11 cellular contexts compared by ENCODE assay signal in genomic region chr1:202084791-202085681, GRCh38. TPM values are rescaled to one million over a fixed set of nuclear protein-coding genes. Genes with fewer than 3 reads are reported as not detected.
DNase-seq lines count a peak whose midpoint lies in the region; ATAC-seq and TF ChIP-seq lines count a peak whose summit lies in the region.
"Had no signal": no experiment of that assay in that cellular context is flagged by ENCODE, and none has a peak within 500 bp of the region (broad histone marks: within the 10 kb centered on the region; RNA-seq: fewer than 3 reads in every experiment).

No MANE protein-coding gene starts in this region.

- CTCF ChIA-PET in A673 (lab: Charles Lee) = no interaction called here

- no peak overlapping the region for H3K4me3 Mint-ChIP-seq in activated T-helper 17 cell treated with anti-CD3 and anti-CD28 coated beads, Interleukin-2, amount 50 U/mL, for 72 hours

- TF ChIP-seq CTCF in right atrium auricular region (IDR thresholded peaks at IDR 0.05) = no peak
- TF ChIP-seq CTCF in lower lobe of right lung (IDR thresholded peaks at IDR 0.05) = no peak
- TF ChIP-seq CTCF in tibial artery (IDR thresholded peaks at IDR 0.05) = no peak
- no peak for TF ChIP-seq CTCF in A673 (conservative IDR thresholded peaks at IDR 0.05; ENCODE audit: low read depth, low read length)

- H3K36me3 ChIP-seq in right atrium auricular region = no peaks in the 10 kb centered on the region
- H3K36me3 ChIP-seq in lower lobe of right lung = no peaks in the 10 kb centered on the region
- no peaks in the 10 kb centered on the region for H3K36me3 ChIP-seq in tibial artery
- no peaks in the 10 kb centered on the region for H3K36me3 ChIP-seq in A673 (ENCODE audit: insufficient read depth, low read length, poor library complexity, severe bottlenecking)

- peak overlapping the region; percentile 61 for H3K27ac Mint-ChIP-seq in activated T-helper 17 cell treated with anti-CD3 and anti-CD28 coated beads, Interleukin-2, amount 50 U/mL, for 72 hours

- H3K4me1 ChIP-seq in right atrium auricular region (peaks cover 0 to 23% of the 10 kb centered on the region in 2 donors), lower lobe of right lung (no peaks in the 10 kb centered on the region), tibial artery (peaks cover 0 to 34% (median 2%) of the 10 kb centered on the region in 4 donors), A673 (ENCODE audit: insufficient read depth, low read length, poor library complexity, severe bottlenecking) (no peaks in the 10 kb centered on the region)

- BruUV-seq in A673 (replicated peaks; lab: Mats Ljungman, UMichigan) = no TSS peak

- ATAC-seq in Right ventricle myocardium inferior (peak; percentile 23), lower lobe of right lung (peak; percentile 33 to 54), GM19455 (IDR thresholded peaks at IDR 0.05; ENCODE audit: unreplicated experiment) (no peak), GM18502 (IDR thresholded peaks at IDR 0.05; ENCODE audit: poor library complexity, unreplicated experiment) (no peak)
- no peak for ATAC-seq in activated T-helper 17 cell treated with anti-CD3 and anti-CD28 coated beads, Interleukin-2, amount 50 U/mL, for 72 hours (replicated peaks)

- H3K9me3 Mint-ChIP-seq in activated T-helper 17 cell treated with anti-CD3 and anti-CD28 coated beads, Interleukin-2, amount 50 U/mL, for 72 hours = no peaks in the 10 kb centered on the region

- intact Hi-C loops in Right ventricle myocardium inferior (cut with DNase I) (no loop called here), lower lobe of right lung (cut with DNase I) (no loop called here), tibial artery (cut with DNase I; ENCODE audit: low total_unique reads) (no loop called here), A673 (cut with micrococcal nuclease; ENCODE audit: unreplicated experiment) (no loop called here)

- H3K27me3 ChIP-seq in right atrium auricular region (no peaks in the 10 kb centered on the region), lower lobe of right lung (ENCODE audit: low read depth) (no peaks in the 10 kb centered on the region), tibial artery (no peaks in the 10 kb centered on the region), A673 (replicated peaks; ENCODE audit: insufficient read depth, low read depth, low read length, poor library complexity) (no peaks in the 10 kb centered on the region)

- H3K27ac ChIP-seq in right atrium auricular region = no peak overlapping the region
- no peak overlapping the region for H3K27ac ChIP-seq in lower lobe of right lung
- H3K27ac ChIP-seq in tibial artery = no peak overlapping the region
- H3K27ac ChIP-seq in A673 (ENCODE audit: low read depth, low read length, poor library complexity, severe bottlenecking) = no peak overlapping the region
- H3K27ac ChIP-seq: RWPE1 had no signal

- no peaks in the 10 kb centered on the region for H3K36me3 Mint-ChIP-seq in activated T-helper 17 cell treated with anti-CD3 and anti-CD28 coated beads, Interleukin-2, amount 50 U/mL, for 72 hours (ENCODE audit: low read depth)

- POLR2A ChIA-PET in A673 (lab: Charles Lee; ENCODE audit: low non-redundant PET) = no interaction called here

- no peak overlapping the region for H3K4me3 ChIP-seq in right atrium auricular region
- H3K4me3 ChIP-seq in lower lobe of right lung = no peak overlapping the region
- H3K4me3 ChIP-seq in tibial artery = no peak overlapping the region
- H3K4me3 ChIP-seq in A673 (ENCODE audit: low read depth, low read length, poor library complexity, severe bottlenecking) = no peak overlapping the region

- H3K9me3 ChIP-seq in right atrium auricular region (no peaks in the 10 kb centered on the region), lower lobe of right lung (no peaks in the 10 kb centered on the region), tibial artery (no peaks in the 10 kb centered on the region), A673 (ENCODE audit: low read depth, low read length, poor library complexity, severe bottlenecking) (no peaks in the 10 kb centered on the region)

- peaks cover 12% of the 10 kb centered on the region for H3K27me3 Mint-ChIP-seq in activated T-helper 17 cell treated with anti-CD3 and anti-CD28 coated beads, Interleukin-2, amount 50 U/mL, for 72 hours

- peak; percentile 18 for DNase-seq in Right ventricle myocardium inferior (ENCODE audit: missing footprints)
- DNase-seq in right atrium auricular region (ENCODE audit: low spot score) = no peak
- DNase-seq in lower lobe of right lung = peak; percentile 49
- DNase-seq in tibial artery = no peak
- DNase-seq in A673 (ENCODE audit: low spot score) = no peak
- DNase-seq: activated T-cell treated with anti-CD3 and anti-CD28 coated beads, Interleukin-2, amount 50 U/mL, for 48 hours had no signal

- H3K4me1 Mint-ChIP-seq in activated T-helper 17 cell treated with anti-CD3 and anti-CD28 coated beads, Interleukin-2, amount 50 U/mL, for 72 hours = no peaks in the 10 kb centered on the region

RNA-seq across cellular contexts. Expression of gene GPR37L1, which starts 37.7 kb away (rescaled TPM):
- 0.08 TPM for total RNA-seq in Right ventricle myocardium inferior
- under 1 TPM in 1 of 2 donors, not detected in 1; 0.07 TPM for total RNA-seq in right atrium auricular region
- total RNA-seq in activated T-helper 17 cell treated with anti-CD3 and anti-CD28 coated beads, Interleukin-2, amount 50 U/mL, for 72 hours = not detected
- 0.06 TPM for total RNA-seq in lower lobe of right lung
- total RNA-seq in A673 (2021) = not detected in 2 replicates
- total RNA-seq: osteoblast had no signal

RNA-seq across cellular contexts. Expression of gene ARL8A, which starts 59.5 kb away (rescaled TPM):
- 64.6 TPM for total RNA-seq in Right ventricle myocardium inferior
- 10 to 100 TPM; 30.8 to 41.6 TPM for total RNA-seq in right atrium auricular region
- 10 to 100 TPM; 43.6 to 51.4 TPM for total RNA-seq in activated T-helper 17 cell treated with anti-CD3 and anti-CD28 coated beads, Interleukin-2, amount 50 U/mL, for 72 hours
- total RNA-seq in lower lobe of right lung = 98.0 TPM
- total RNA-seq in A673 (2021) = 41.9 and 48.3 TPM in 2 replicates

Comparison
In these comparisons a context has a peak if more than half of its experiments do, and no peak if none do; other contexts are left out.
1. DNase-seq: peak in Right ventricle myocardium inferior (single experiment) and lower lobe of right lung (single experiment); none in right atrium auricular region (single experiment), tibial artery (0 of 2) and A673 (single experiment).
2. ATAC-seq: peak in Right ventricle myocardium inferior (single experiment) and lower lobe of right lung (2 of 2); none in activated T-helper 17 cell treated with anti-CD3 and anti-CD28 coated beads, Interleukin-2, amount 50 U/mL, for 72 hours (single experiment), GM19455 (single experiment) and GM18502 (single experiment).